ENCODE assay signal across 16 cellular contexts in the genomic region with DNA sequence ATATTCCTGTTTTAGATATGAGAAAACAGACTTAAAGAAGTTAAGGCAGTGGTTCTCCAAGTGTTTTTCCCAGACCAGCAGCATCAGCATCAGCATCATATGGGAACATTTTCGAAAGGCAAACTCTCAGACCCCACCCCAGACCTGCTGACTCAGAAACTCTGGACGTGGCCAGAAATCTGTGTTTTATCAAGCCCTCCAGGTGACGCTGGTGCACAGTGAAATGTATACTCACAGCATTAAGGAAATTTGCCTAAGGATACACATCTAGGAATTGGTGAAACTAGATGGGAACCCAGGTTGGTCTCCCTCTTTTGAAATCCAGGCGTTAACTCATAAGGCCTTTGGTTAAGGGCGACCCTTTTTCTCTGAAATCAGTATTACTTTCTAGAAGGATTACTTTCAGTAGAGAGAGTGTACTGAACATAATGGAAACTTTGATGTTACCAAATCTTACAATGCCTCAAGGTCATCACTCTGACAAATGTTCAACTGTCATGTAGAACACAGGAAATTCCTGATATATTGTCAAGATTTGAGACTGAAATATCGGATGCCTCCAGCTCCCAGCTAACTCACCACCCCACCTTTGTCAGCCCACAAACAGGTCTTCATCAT.
A peak's percentile ranks its signal among the peaks of the same experiment; 100 is the strongest.
DNase-seq lines count a peak whose midpoint lies in the region; TF ChIP-seq lines count a peak whose summit lies in the region.
"Had no signal": no experiment of that assay in that cellular context is flagged by ENCODE, and none has a peak within 500 bp of the region (broad histone marks: within the 10 kb centered on the region; RNA-seq: fewer than 3 reads in every experiment).

No MANE protein-coding gene starts in this region.

- H3F3A ChIP-seq in neural progenitor cell (ENCODE audit: low read depth) = peaks cover 2% of the 10 kb centered on the region

- H3K9me3 Mint-ChIP-seq in H9 = no peaks in the 10 kb centered on the region
- no peaks in the 10 kb centered on the region for H3K9me3 Mint-ChIP-seq in neural progenitor cell

- no peak overlapping the region for H3K18ac ChIP-seq in H9 (ENCODE audit: insufficient read length, low read depth, low read length)

- no peak overlapping the region for H3K23ac ChIP-seq in H9 (ENCODE audit: insufficient read length, low read depth, low read length)

- H2AFZ ChIP-seq in H9 (ENCODE audit: low read length) (no peak overlapping the region), neural progenitor cell (replicated peaks) (no peak overlapping the region)

- H3K79me1 ChIP-seq in H9 (ENCODE audit: insufficient read depth, low read depth, low read length, poor library complexity, severe bottlenecking) = no peaks in the 10 kb centered on the region

- no CpG with 5 or more reads among the region's 6 CpGs for WGBS in H9 (ENCODE audit: extremely low coverage, insufficient read length, low lambda C conversion rate)

- H3K14ac ChIP-seq in H9 (ENCODE audit: insufficient read depth, low read length) = no peak overlapping the region

- no peaks in the 10 kb centered on the region for H3K23me2 ChIP-seq in H9 (ENCODE audit: insufficient read length, low read depth, low read length, poor library complexity, severe bottlenecking)

- no peak overlapping the region for H3T11ph ChIP-seq in H9 (ENCODE audit: low read length)

- DNase-seq in H9 = no peak
- DNase-seq in NCI-H526 (lab: John Stamatoyannopoulos, UW) = peak; percentile 14 to 67
- DNase-seq in cardiac fibroblast (ENCODE audit: low read depth in 2 of 2) = peak; percentile 50 to 62
- no peak for DNase-seq in neural progenitor cell (ENCODE audit: low spot score)
- no peak for DNase-seq in NCI-H774 (lab: John Stamatoyannopoulos, UW)
- DNase-seq in stimulated activated CD4-positive, alpha-beta T cell treated with anti-CD3 and anti-CD28 coated beads, Interleukin-1b, Interleukin-23, amount 100 ng/mL, for 48 hours = no peak
- no peak for DNase-seq in DMS114 treated with DMSO at 0.1 percent for 48 hours (lab: John Stamatoyannopoulos, UW; ENCODE audit: unreplicated experiment)
- DNase-seq: activated CD4-positive, alpha-beta T cell treated with anti-CD3 and anti-CD28 coated beads, Interleukin-2, amount 50 U/mL, for 1 hour; CD8-positive, alpha-beta memory T cell; KG1; left lung; naive thymus-derived CD4-positive, alpha-beta T cell; NCI-H1930; Peyer's patch; substantia nigra had no signal

- H3K4me3 Mint-ChIP-seq in H9 (no peak overlapping the region), neural progenitor cell (no peak overlapping the region)
- H3K4me3 Mint-ChIP-seq: CD8-positive, alpha-beta memory T cell; naive thymus-derived CD4-positive, alpha-beta T cell; T-helper 2 cell treated with Interferon-gamma antibody and Interleukin-4, amounts not matched to agents 5 μg/mL and 100 μg/mL, for 36 hours had no signal

- no peak overlapping the region for H3K4ac ChIP-seq in H9 (ENCODE audit: low read depth, low read length)

- no peak overlapping the region for H2BK15ac ChIP-seq in H9 (ENCODE audit: low read depth, low read length)

- H3K27me3 ChIP-seq in H9 (ENCODE audit: insufficient read depth, low read length) (no peaks in the 10 kb centered on the region), neural progenitor cell (no peaks in the 10 kb centered on the region)
- H3K27me3 ChIP-seq: left lung, Peyer's patch had no signal

- H3K36me3 ChIP-seq in neural progenitor cell = no peaks in the 10 kb centered on the region
- H3K36me3 ChIP-seq: left lung, Peyer's patch had no signal

- H2BK5ac ChIP-seq in H9 (ENCODE audit: insufficient read length, low read length) = no peak overlapping the region

- no peak overlapping the region for H4K8ac ChIP-seq in H9 (replicated peaks; ENCODE audit: insufficient read length, low read depth, low read length)

- no peak overlapping the region for H2BK12ac ChIP-seq in H9 (ENCODE audit: insufficient read length, low read depth, low read length)

- H3K27ac Mint-ChIP-seq in H9 = no peak overlapping the region; a peak in 1 of 7 replicates
- H3K27ac Mint-ChIP-seq in neural progenitor cell = no peak overlapping the region
- H3K27ac Mint-ChIP-seq: CD8-positive, alpha-beta memory T cell; naive thymus-derived CD4-positive, alpha-beta T cell; T-helper 2 cell treated with Interferon-gamma antibody and Interleukin-4, amounts not matched to agents 5 μg/mL and 100 μg/mL, for 36 hours had no signal

- H3K9ac ChIP-seq in H9 (ENCODE audit: extremely low read depth, insufficient read length, low read length) = no peak overlapping the region
- no peak overlapping the region for H3K9ac ChIP-seq in neural progenitor cell

- no peak overlapping the region for H4K91ac ChIP-seq in H9 (ENCODE audit: insufficient read length, low read depth, low read length)

- H3K4me3 ChIP-seq in cardiac fibroblast (replicated peaks in 1 of 2; ENCODE audit: low read depth in 2 of 2, low read length in 2 of 2) = no peak overlapping the region
- no peak overlapping the region for H3K4me3 ChIP-seq in neural progenitor cell
- H3K4me3 ChIP-seq: left lung, Peyer's patch had no signal

- H2BK120ac ChIP-seq in H9 (ENCODE audit: low read depth, low read length, poor library complexity, severe bottlenecking) = no peak overlapping the region

- no peak overlapping the region for H3K56ac ChIP-seq in H9 (ENCODE audit: insufficient read length, low read depth, low read length)

- H3K27ac ChIP-seq in H9 (ENCODE audit: insufficient read length, low read depth, low read length) (no peak overlapping the region), neural progenitor cell (peak overlapping the region; percentile 34)
- H3K27ac ChIP-seq: left lung, Peyer's patch had no signal

- H3K9me3 ChIP-seq in H9 (ENCODE audit: control insufficient read depth, low read depth, low read length) (no peaks in the 10 kb centered on the region), neural progenitor cell (ENCODE audit: low read depth) (no peaks in the 10 kb centered on the region)
- H3K9me3 ChIP-seq: Peyer's patch had no signal

- H3K27me3 Mint-ChIP-seq in H9 (ENCODE audit: low read depth) = no peaks in the 10 kb centered on the region
- no peaks in the 10 kb centered on the region for H3K27me3 Mint-ChIP-seq in neural progenitor cell (ENCODE audit: insufficient read depth, low read depth)
- H3K27me3 Mint-ChIP-seq: CD8-positive, alpha-beta memory T cell; naive thymus-derived CD4-positive, alpha-beta T cell had no signal

- no peak overlapping the region for H3K4me2 ChIP-seq in H9 (ENCODE audit: insufficient read depth, insufficient read length, low read length)
- no peak overlapping the region for H3K4me2 ChIP-seq in neural progenitor cell

- H2BK20ac ChIP-seq in H9 (ENCODE audit: low read depth, low read length, poor library complexity, severe bottlenecking) = no peak overlapping the region

- no peaks in the 10 kb centered on the region for H4K20me1 ChIP-seq in H9 (ENCODE audit: control insufficient read depth, insufficient read depth, insufficient read length)
- H4K20me1 ChIP-seq in neural progenitor cell (ENCODE audit: low read depth) = peaks cover 31% of the 10 kb centered on the region

- H3K4me1 ChIP-seq in H9 (ENCODE audit: insufficient read depth, low read length) (0 out of 2 replicates have a peak, but pooled peaks cover 2% of the 10 kb centered on the region), neural progenitor cell (peaks cover 3% of the 10 kb centered on the region)
- H3K4me1 ChIP-seq: left lung, Peyer's patch had no signal

- H3K36me3 Mint-ChIP-seq in H9 (ENCODE audit: insufficient read depth in 1 of 3, low read depth in 3 of 3) (no peaks in the 10 kb centered on the region; a peak in 1 of 7 replicates), neural progenitor cell (peaks cover 5% of the 10 kb centered on the region)

- H3K79me2 ChIP-seq in H9 (ENCODE audit: insufficient read depth, low read length) (0 out of 2 replicates have a peak, but pooled peaks cover 2% of the 10 kb centered on the region), neural progenitor cell (ENCODE audit: low read depth) (peaks cover 93% of the 10 kb centered on the region)

- H4K5ac ChIP-seq in H9 (ENCODE audit: insufficient read length, low read depth, low read length) = no peak overlapping the region

- no peak overlapping the region for H2AK5ac ChIP-seq in H9 (ENCODE audit: insufficient read length, low read length)

- TF ChIP-seq CTCF in H9 (conservative IDR thresholded peaks at IDR 0.05) (0 out of 3 replicates have a peak, but pooled peaks have one; percentile 22), cardiac fibroblast (IDR thresholded peaks at IDR 0.05; ENCODE audit: low read depth, low read length) (no peak), neural progenitor cell (IDR thresholded peaks at IDR 0.05) (peak; percentile 18)

- peaks cover 15 to 19% of the 10 kb centered on the region in 2 experiments; a peak in 3 of 4 replicates for H3K4me1 Mint-ChIP-seq in H9
- H3K4me1 Mint-ChIP-seq in neural progenitor cell = no peaks in the 10 kb centered on the region
- H3K4me1 Mint-ChIP-seq: CD8-positive, alpha-beta memory T cell; naive thymus-derived CD4-positive, alpha-beta T cell had no signal

Comparison
In these comparisons a context has a peak if more than half of its experiments do, and no peak if none do; other contexts are left out.
1. DNase-seq: peak in NCI-H526 (2 of 2) and cardiac fibroblast (2 of 2); none in H9 (single experiment), neural progenitor cell (single experiment), NCI-H774 (single experiment), stimulated activated CD4-positive, alpha-beta T cell treated with anti-CD3 and anti-CD28 coated beads, Interleukin-1b, Interleukin-23, amount 100 ng/mL, for 48 hours (single experiment) and DMS114 treated with DMSO at 0.1 percent for 48 hours (single experiment).